Comparison of ENCODE assay signal across 8 cellular contexts in genomic region chr16:3152022-3152272, GRCh38. TPM values are rescaled to one million over a fixed set of nuclear protein-coding genes. Genes with fewer than 3 reads are reported as not detected.
DNase-seq lines count a peak whose midpoint lies in the region; ATAC-seq, FAIRE-seq and TF ChIP-seq lines count a peak whose summit lies in the region.

No MANE protein-coding gene starts in this region.

- DNase-seq in A549 (ENCODE audit: low read depth in 1 of 2, low spot score in 1 of 2) (no peak), astrocyte of the cerebellum (ENCODE audit: low read depth) (no peak), lower lobe of right lung (peak; percentile 46), NCI-H748 treated with DMSO at 0.1 percent for 48 hours (lab: John Stamatoyannopoulos, UW) (no peak), amniotic stem cell (lab: John Stamatoyannopoulos, UW) (no peak)

- H3K4me1 Mint-ChIP-seq in IgD-negative memory B cell: peaks cover 14 to 27% (median 22%) of the 10 kb centered on the region in 3 donors

- CTCF ChIA-PET in A549 (lab: Yijun Ruan, JAX): interaction anchor here (0.8 to 11.2 kb wide), 13 partner anchors 10 to 1181 kb away, joined by 3 to 158 read pairs (median 10); partner anchors contain the start of genes ZNF213 and ZSCAN10

- H3K27me3 ChIP-seq in lower lobe of right lung (ENCODE audit: low read depth): no peaks in the 10 kb centered on the region

- in situ Hi-C loops in astrocyte of the cerebellum (cut with HindIII; ENCODE audit: low sequenced_read_pairs): loop anchor here (5.0 kb wide), 1 partner anchor 85 kb away; the partner anchor contains the start of gene IL32

- TF ChIP-seq POLR2A in A549 (IDR thresholded peaks at IDR 0.05; ENCODE audit: low read length): no peak

- no peak for TF ChIP-seq RAD21 in A549 (conservative IDR thresholded peaks at IDR 0.05 in 1 of 2, IDR thresholded peaks at IDR 0.05 in 1 of 2)

- no peak for FAIRE-seq in A549 (lab: Jason Lieb, UNC)

- POLR2A ChIA-PET in A549 (lab: Yijun Ruan, JAX): interaction anchor here (1.7 kb wide), 1 partner anchor 9 kb away, joined by 6 read pairs; no protein-coding TSS in a partner anchor

- peaks cover 1% of the 10 kb centered on the region for H3K27me3 Mint-ChIP-seq in IgD-negative memory B cell

- H3K4me3 ChIP-seq in A549 (peak overlapping the region; percentile 49), astrocyte of the cerebellum (ENCODE audit: low read depth, low read length) (peak overlapping the region; percentile 47), lower lobe of right lung (peak overlapping the region; percentile 45)

- H3K9me3 ChIP-seq in A549 (no peaks in the 10 kb centered on the region), lower lobe of right lung (no peaks in the 10 kb centered on the region)

- peak overlapping the region; percentile 82 for H3K4me2 ChIP-seq in A549

- 1% methylated on average over 15 of the region's 15 CpGs for WGBS in A549 (ENCODE audit: missing lambda C conversion rate)

- peak overlapping the region; percentile 95 to 100 (median 99) for H3K27ac Mint-ChIP-seq in IgD-negative memory B cell

- H3K36me3 ChIP-seq in lower lobe of right lung: no peaks in the 10 kb centered on the region

- H3K4me3 Mint-ChIP-seq in IgD-negative memory B cell: peak overlapping the region; percentile 76 to 96 (median 90)

- TF ChIP-seq EP300 in A549 (IDR thresholded peaks at IDR 0.05): no peak

- ATAC-seq in A549: no peak
- no peak for ATAC-seq in lower lobe of right lung
- ATAC-seq in HG03469 (IDR thresholded peaks at IDR 0.05; ENCODE audit: unreplicated experiment): no peak
- ATAC-seq in GM18858 (IDR thresholded peaks at IDR 0.05; ENCODE audit: unreplicated experiment): no peak

- H3K27ac ChIP-seq in A549 (peak overlapping the region; percentile 36 to 76; a peak in 5 of 6 replicates), lower lobe of right lung (peak overlapping the region; percentile 18)

- H3K9me3 Mint-ChIP-seq in IgD-negative memory B cell: peaks cover 0 to 10% (median 0%) of the 10 kb centered on the region in 3 donors

- H3K4me1 ChIP-seq in A549: peaks cover 7% of the 10 kb centered on the region
- peaks cover 21% of the 10 kb centered on the region for H3K4me1 ChIP-seq in lower lobe of right lung

- H3K36me3 Mint-ChIP-seq in IgD-negative memory B cell: no peaks in the 10 kb centered on the region

- TF ChIP-seq CTCF in A549 (IDR thresholded peaks at IDR 0.05) (no peak), astrocyte of the cerebellum (IDR thresholded peaks at IDR 0.05; ENCODE audit: low read depth, low read length, missing control alignments) (no peak), lower lobe of right lung (IDR thresholded peaks at IDR 0.05) (no peak)

- intact Hi-C loops in lower lobe of right lung (cut with DNase I): no loop called here

TF ChIP-seq in A549, 52 proteins besides CTCF, POLR2A, EP300 and RAD21:
- TF ChIP-seq ATOH8 (CRISPR knock-in tag; IDR thresholded peaks at IDR 0.05; ENCODE audit: low read depth): 0 out of 2 replicates have a peak, but pooled peaks have one; percentile 9
- no peak for TF ChIP-seq KDM1A (IDR thresholded peaks at IDR 0.05; ENCODE audit: low read depth)

RNA-seq across cellular contexts. Expression of gene ZNF213, which starts 17.1 kb away (rescaled TPM):
- 0.72 and 1.8 TPM in 2 replicates for polyA plus RNA-seq in A549 (2011; rRNA removed)
- polyA plus RNA-seq in A549 (2012; cell fraction: cytosol; rRNA removed): 0.79 and 1.8 TPM in 2 replicates
- polyA plus RNA-seq in A549 (2012; cell fraction: nucleus; rRNA removed): 2.2 and 2.3 TPM in 2 replicates
- polyA plus RNA-seq in A549 (2017; fragmentation: RNase III; extraction: RNeasy Plus Mini Kit Qiagen cat#74134 plus additional on column Dnase treatment): 5.9 to 6.2 TPM (median 6.1 TPM) in 3 replicates
- 2.4 and 3.4 TPM in 2 replicates for polyA minus RNA-seq in A549 (2011; rRNA and poly(A)+ RNA removed)
- 1.9 TPM for polyA plus RNA-seq in IgD-negative memory B cell
- total RNA-seq in lower lobe of right lung: 10.2 TPM

RNA-seq across cellular contexts. Expression of gene OR1F1, which starts 36.1 kb away (rescaled TPM):
- 1.3 and 1.6 TPM in 2 replicates for polyA plus RNA-seq in A549 (2011; rRNA removed)
- 0.63 and 1.1 TPM in 2 replicates for polyA plus RNA-seq in A549 (2012; cell fraction: cytosol; rRNA removed)
- polyA plus RNA-seq in A549 (2012; cell fraction: nucleus; rRNA removed): 1.1 and 1.3 TPM in 2 replicates
- polyA plus RNA-seq in A549 (2017; fragmentation: RNase III; extraction: RNeasy Plus Mini Kit Qiagen cat#74134 plus additional on column Dnase treatment): 0.20 to 0.34 TPM (median 0.31 TPM) in 3 replicates
- polyA minus RNA-seq in A549 (2011; rRNA and poly(A)+ RNA removed): 3.2 and 4.6 TPM in 2 replicates
- polyA plus RNA-seq in IgD-negative memory B cell: not detected
- not detected for total RNA-seq in lower lobe of right lung

RNA-seq across cellular contexts. Expression of gene ZNF205, which starts 39.6 kb away (rescaled TPM):
- polyA plus RNA-seq in A549 (2011; rRNA removed) (3.1 and 4.3 TPM in 2 replicates), A549 (2017; fragmentation: RNase III; extraction: RNeasy Plus Mini Kit Qiagen cat#74134 plus additional on column Dnase treatment) (8.5 to 9.6 TPM (median 9.2 TPM) in 3 replicates), IgD-negative memory B cell (not detected)
- 14.1 and 22.4 TPM in 2 replicates for polyA plus RNA-seq in A549 (2012; cell fraction: cytosol; rRNA removed)
- polyA plus RNA-seq in A549 (2012; cell fraction: nucleus; rRNA removed): 19.0 and 35.0 TPM in 2 replicates
- polyA minus RNA-seq in A549 (2011; rRNA and poly(A)+ RNA removed): 2.6 and 3.3 TPM in 2 replicates
- 11.9 TPM for total RNA-seq in lower lobe of right lung

RNA-seq across cellular contexts. Expression of gene ZSCAN10, which starts 52.9 kb away (rescaled TPM):
- polyA plus RNA-seq in A549 (2011; rRNA removed) (0.08 and 0.09 TPM in 2 replicates), A549 (2017; fragmentation: RNase III; extraction: RNeasy Plus Mini Kit Qiagen cat#74134 plus additional on column Dnase treatment) (not detected in 3 replicates), IgD-negative memory B cell (not detected)
- polyA plus RNA-seq in A549 (2012; cell fraction: cytosol; rRNA removed): not detected in 2 replicates
- 0.12 TPM in 1 of 2 replicates, not detected in the other for polyA plus RNA-seq in A549 (2012; cell fraction: nucleus; rRNA removed)
- polyA minus RNA-seq in A549 (2011; rRNA and poly(A)+ RNA removed): not detected in 2 replicates
- not detected for total RNA-seq in lower lobe of right lung
